In genomic region chr10:102868976-102869289, GRCh38 we compare ENCODE assay signal across 10 cellular contexts. TPM values are rescaled to one million over a fixed set of nuclear protein-coding genes. Genes with fewer than 3 reads are reported as not detected.
DNase-seq lines count a peak whose midpoint lies in the region; ATAC-seq and TF ChIP-seq lines count a peak whose summit lies in the region.
"Had no signal": no experiment of that assay in that cellular context is flagged by ENCODE, and none has a peak within 500 bp of the region (broad histone marks: within the 10 kb centered on the region; RNA-seq: fewer than 3 reads in every experiment).

No MANE protein-coding gene starts in this region.

- no peaks in the 10 kb centered on the region for H3K9me2 ChIP-seq in hepatocyte (replicated peaks; ENCODE audit: insufficient read depth)

- H2AFZ ChIP-seq in hepatocyte (peak overlapping the region; percentile 66), smooth muscle cell (ENCODE audit: low read depth) (peak overlapping the region; percentile 95)

- H3K36me3 ChIP-seq in hepatocyte (replicated peaks; ENCODE audit: insufficient read depth, low read depth) (no peaks in the 10 kb centered on the region), smooth muscle cell (ENCODE audit: low read depth) (no peaks in the 10 kb centered on the region)

- H3K79me2 ChIP-seq in hepatocyte: no peaks in the 10 kb centered on the region
- H3K79me2 ChIP-seq in smooth muscle cell (ENCODE audit: low read depth): no peaks in the 10 kb centered on the region

- ATAC-seq in GM21515 (IDR thresholded peaks at IDR 0.05; ENCODE audit: unreplicated experiment): no peak
- ATAC-seq in activated CD4-positive, CD25-positive, alpha-beta regulatory T cell treated with anti-CD3 and anti-CD28 coated beads, Interleukin-2, amount 50 U/mL, for 24 hours: no peak

- DNase-seq in DMS53 (lab: John Stamatoyannopoulos, UW) (peak; percentile 35), DMS53 treated with DMSO at 0.1 percent for 48 hours (lab: John Stamatoyannopoulos, UW; ENCODE audit: unreplicated experiment) (no peak), hepatocyte (ENCODE audit: low spot score) (no peak), smooth muscle cell (lab: John Stamatoyannopoulos, UW; ENCODE audit: unreplicated experiment) (no peak), nucleus accumbens (lab: John Stamatoyannopoulos, UW) (no peak)
- DNase-seq: stimulated activated CD4-positive, alpha-beta T cell treated with anti-CD3 and anti-CD28 coated beads, Interleukin-4, amount 100 ng/mL, for 24 hours had no signal

- peak overlapping the region; percentile 16 for H3K9ac ChIP-seq in smooth muscle cell (ENCODE audit: low read depth)

- H3K4me1 ChIP-seq in hepatocyte (ENCODE audit: insufficient read depth) (peaks cover 10% of the 10 kb centered on the region), smooth muscle cell (ENCODE audit: low read depth) (peaks cover 13% of the 10 kb centered on the region)

- H3F3A ChIP-seq in smooth muscle cell (ENCODE audit: low read depth): peaks cover 6% of the 10 kb centered on the region

- H3K4me3 ChIP-seq in hepatocyte: peak overlapping the region; percentile 44
- H3K4me3 ChIP-seq in smooth muscle cell: peak overlapping the region; percentile 70

- WGBS in hepatocyte (ENCODE audit: low lambda C conversion rate, missing lambda C conversion rate): 9% methylated on average over 6 of the region's 6 CpGs
- 7% methylated on average over 6 of the region's 6 CpGs for whole genome bisulfite sequencing in smooth muscle cell (ENCODE audit: low lambda C conversion rate)

- no peaks in the 10 kb centered on the region for H3K27me3 ChIP-seq in hepatocyte
- no peaks in the 10 kb centered on the region for H3K27me3 ChIP-seq in smooth muscle cell (ENCODE audit: low read depth)

- no peaks in the 10 kb centered on the region for H4K20me1 ChIP-seq in hepatocyte (ENCODE audit: insufficient read depth, poor library complexity, severe bottlenecking)
- no peaks in the 10 kb centered on the region for H4K20me1 ChIP-seq in smooth muscle cell (ENCODE audit: low read depth)

- H3K27ac ChIP-seq in VCaP (peak overlapping the region; percentile 64; the same call in 1 of the 2 replicates), hepatocyte (peak overlapping the region; percentile 82), smooth muscle cell (ENCODE audit: low read depth) (no peak overlapping the region)
- H3K27ac ChIP-seq: HL-60 had no signal

- peak overlapping the region; percentile 94 for H3K4me2 ChIP-seq in hepatocyte
- peak overlapping the region; percentile 96 for H3K4me2 ChIP-seq in smooth muscle cell

- H3K9me3 ChIP-seq in hepatocyte (ENCODE audit: low read depth) (no peaks in the 10 kb centered on the region), smooth muscle cell (replicated peaks; ENCODE audit: low read depth) (no peaks in the 10 kb centered on the region)

- no peak for TF ChIP-seq CTCF in VCaP (conservative IDR thresholded peaks at IDR 0.05)
- TF ChIP-seq CTCF in hepatocyte (IDR thresholded peaks at IDR 0.05; ENCODE audit: poor library complexity): no peak
- TF ChIP-seq CTCF in smooth muscle cell (IDR thresholded peaks at IDR 0.05; ENCODE audit: borderline replicate concordance, insufficient read depth, poor library complexity, severe bottlenecking): no peak

RNA-seq across cellular contexts. Expression of gene AS3MT, which starts 0.3 kb away (rescaled TPM):
- total RNA-seq in hepatocyte (9.0 and 9.1 TPM in 2 replicates), smooth muscle cell (3.7 and 4.2 TPM in 2 replicates)
- polyA plus RNA-seq in hepatocyte (2.2 and 3.8 TPM in 2 replicates), smooth muscle cell (1.7 and 2.2 TPM in 2 replicates)

RNA-seq across cellular contexts. Expression of gene BORCS7, which starts 14.9 kb away (rescaled TPM):
- total RNA-seq in hepatocyte: 53.2 and 61.4 TPM in 2 replicates
- 31.8 and 42.0 TPM in 2 replicates for polyA plus RNA-seq in hepatocyte
- 18.3 and 35.7 TPM in 2 replicates for total RNA-seq in smooth muscle cell
- polyA plus RNA-seq in smooth muscle cell: 9.3 and 11.5 TPM in 2 replicates

RNA-seq across cellular contexts. Expression of gene CYP17A1, which starts 31.7 kb away (rescaled TPM):
- total RNA-seq in hepatocyte (not detected in 2 replicates), smooth muscle cell (not detected in 2 replicates)
- polyA plus RNA-seq in hepatocyte (not detected in 2 replicates), smooth muscle cell (not detected in 2 replicates)

RNA-seq across cellular contexts. Expression of gene CNNM2, which starts 49.2 kb away (rescaled TPM):
- 4.7 and 9.8 TPM in 2 replicates for total RNA-seq in hepatocyte
- 3.8 and 6.8 TPM in 2 replicates for polyA plus RNA-seq in hepatocyte
- total RNA-seq in smooth muscle cell: 6.7 and 8.4 TPM in 2 replicates
- polyA plus RNA-seq in smooth muscle cell: 4.9 and 5.5 TPM in 2 replicates
